Comparison of ENCODE assay signal across 24 cellular contexts in genomic region chr2:46878240-46878877, GRCh38. TPM values are rescaled to one million over a fixed set of nuclear protein-coding genes. Genes with fewer than 3 reads are reported as not detected.
A peak's percentile ranks its signal among the peaks of the same experiment; 100 is the strongest.
DNase-seq lines count a peak whose midpoint lies in the region; ATAC-seq and TF ChIP-seq lines count a peak whose summit lies in the region.
"Had no signal": no experiment of that assay in that cellular context is flagged by ENCODE, and none has a peak within 500 bp of the region (broad histone marks: within the 10 kb centered on the region; RNA-seq: fewer than 3 reads in every experiment).

No MANE protein-coding gene starts in this region.

- H3K4me3 ChIP-seq in left ventricle myocardium inferior (no peak overlapping the region), right atrium auricular region (no peak overlapping the region), coronary artery (no peak overlapping the region), mesodermal cell (ENCODE audit: extremely low read depth, insufficient read depth, low read length, poor library complexity, severe bottlenecking) (no peak overlapping the region), tibial artery (no peak overlapping the region), mucosa of descending colon (no peak overlapping the region)
- H3K4me3 ChIP-seq in naive thymus-derived CD4-positive, alpha-beta T cell (ENCODE audit: low read length): no peak overlapping the region
- H3K4me3 ChIP-seq: dorsolateral prefrontal cortex, HAP-1, MG63, psoas muscle, transverse colon had no signal

- H3K36me3 ChIP-seq in left ventricle myocardium inferior: no peaks in the 10 kb centered on the region
- H3K36me3 ChIP-seq in right atrium auricular region: no peaks in the 10 kb centered on the region
- no peaks in the 10 kb centered on the region for H3K36me3 ChIP-seq in mesodermal cell (ENCODE audit: control insufficient read depth, insufficient read depth, low read length)
- no peaks in the 10 kb centered on the region for H3K36me3 ChIP-seq in tibial artery
- H3K36me3 ChIP-seq in naive thymus-derived CD4-positive, alpha-beta T cell (ENCODE audit: control insufficient read depth in 2 of 3, insufficient read depth in 3 of 3, low read length in 3 of 3): no peaks in the 10 kb centered on the region
- H3K36me3 ChIP-seq in mucosa of descending colon (ENCODE audit: low read depth): no peaks in the 10 kb centered on the region
- H3K36me3 ChIP-seq: HAP-1, MG63, transverse colon had no signal

- H3K36me3 Mint-ChIP-seq in naive thymus-derived CD4-positive, alpha-beta T cell: no peaks in the 10 kb centered on the region
- H3K36me3 Mint-ChIP-seq: activated naive CD4-positive, alpha-beta T cell treated with anti-CD3 and anti-CD28 coated beads, Interleukin-2, amount 50 U/mL, for 72 hours had no signal

- ATAC-seq in HG02970 (IDR thresholded peaks at IDR 0.05; ENCODE audit: low FRiP score, unreplicated experiment): no peak
- no peak for ATAC-seq in naive thymus-derived CD4-positive, alpha-beta T cell
- no peak for ATAC-seq in mucosa of descending colon
- ATAC-seq: activated CD4-positive, CD25-positive, alpha-beta regulatory T cell treated with anti-CD3 and anti-CD28 coated beads, Interleukin-2, amount 50 U/mL, for 24 hours; activated naive CD4-positive, alpha-beta T cell treated with anti-CD3 and anti-CD28 coated beads, Interleukin-2, amount 50 U/mL, for 72 hours; activated T-helper 17 cell treated with anti-CD3 and anti-CD28 coated beads, Interleukin-2, amount 50 U/mL, for 72 hours; psoas muscle had no signal

- peaks cover 72% of the 10 kb centered on the region for H3K4me1 ChIP-seq in left ventricle myocardium inferior
- peaks cover 0 to 58% of the 10 kb centered on the region in 2 donors for H3K4me1 ChIP-seq in right atrium auricular region
- peaks cover 38% of the 10 kb centered on the region for H3K4me1 ChIP-seq in mesodermal cell (ENCODE audit: control insufficient read depth, insufficient read depth, low read length, poor library complexity, severe bottlenecking)
- peaks cover 0 to 68% (median 37%) of the 10 kb centered on the region in 4 donors for H3K4me1 ChIP-seq in tibial artery
- no peaks in the 10 kb centered on the region for H3K4me1 ChIP-seq in naive thymus-derived CD4-positive, alpha-beta T cell (ENCODE audit: control insufficient read depth in 2 of 2, insufficient read depth in 2 of 2, low read length in 2 of 2)
- peaks cover 10% of the 10 kb centered on the region for H3K4me1 ChIP-seq in mucosa of descending colon (ENCODE audit: low read depth)
- H3K4me1 ChIP-seq: HAP-1 had no signal

- H3K4me1 Mint-ChIP-seq in naive thymus-derived CD4-positive, alpha-beta T cell: no peaks in the 10 kb centered on the region
- H3K4me1 Mint-ChIP-seq: activated T-helper 17 cell treated with anti-CD3 and anti-CD28 coated beads, Interleukin-2, amount 50 U/mL, for 72 hours had no signal

- CTCF ChIA-PET in naive thymus-derived CD4-positive, alpha-beta T cell (lab: Charles Lee): no interaction called here

- H3K9me3 ChIP-seq in left ventricle myocardium inferior (replicated peaks) (no peaks in the 10 kb centered on the region), right atrium auricular region (no peaks in the 10 kb centered on the region), mesodermal cell (ENCODE audit: control insufficient read depth, low read length) (no peaks in the 10 kb centered on the region), tibial artery (no peaks in the 10 kb centered on the region), mucosa of descending colon (no peaks in the 10 kb centered on the region)
- H3K9me3 ChIP-seq in naive thymus-derived CD4-positive, alpha-beta T cell (ENCODE audit: control insufficient read depth in 2 of 3, low read length in 3 of 3): no peaks in the 10 kb centered on the region
- H3K9me3 ChIP-seq: HAP-1, MG63, psoas muscle, transverse colon had no signal

- DNase-seq in left ventricle myocardium inferior (no peak), right atrium auricular region (ENCODE audit: low spot score) (no peak), coronary artery (ENCODE audit: low spot score) (no peak), tibial artery (no peak), mucosa of descending colon (no peak)
- DNase-seq in naive thymus-derived CD4-positive, alpha-beta T cell: no peak
- DNase-seq: ACHN; activated CD4-positive, alpha-beta T cell treated with anti-CD3 and anti-CD28 coated beads, Interleukin-2, amount 50 U/mL, for 48 hours; activated CD8-positive, alpha-beta memory T cell treated with anti-CD3 and anti-CD28 coated beads, Interleukin-2, amount 50 U/mL, for 4 hours; DMS53; KG1; NCI-H1417; NCI-H2081; NCI-H226; transverse colon had no signal

- H3K4me3 Mint-ChIP-seq in naive thymus-derived CD4-positive, alpha-beta T cell: no peak overlapping the region
- H3K4me3 Mint-ChIP-seq: activated T-helper 17 cell treated with anti-CD3 and anti-CD28 coated beads, Interleukin-2, amount 50 U/mL, for 72 hours had no signal

- TF ChIP-seq CTCF in left ventricle myocardium inferior (IDR thresholded peaks at IDR 0.05; ENCODE audit: borderline replicate concordance) (no peak), right atrium auricular region (IDR thresholded peaks at IDR 0.05) (no peak), coronary artery (IDR thresholded peaks at IDR 0.05) (no peak), tibial artery (IDR thresholded peaks at IDR 0.05) (no peak), mucosa of descending colon (IDR thresholded peaks at IDR 0.05) (no peak)

- WGBS in mesodermal cell (ENCODE audit: insufficient coverage in 2 of 2), 2 experiments: 91 to 96% methylated on average over 4 of the region's 5 CpGs

- POLR2A ChIA-PET in naive thymus-derived CD4-positive, alpha-beta T cell (lab: Charles Lee): no interaction called here

- H3K27me3 ChIP-seq in left ventricle myocardium inferior (ENCODE audit: low read depth) (no peaks in the 10 kb centered on the region), right atrium auricular region (no peaks in the 10 kb centered on the region), tibial artery (no peaks in the 10 kb centered on the region)
- no peaks in the 10 kb centered on the region for H3K27me3 ChIP-seq in naive thymus-derived CD4-positive, alpha-beta T cell (ENCODE audit: control insufficient read depth in 2 of 2, insufficient read depth in 2 of 2, low read length in 2 of 2)
- H3K27me3 ChIP-seq: dorsolateral prefrontal cortex, MG63, transverse colon had no signal

- intact Hi-C loops in left ventricle myocardium inferior (cut with micrococcal nuclease): loop anchor here (5.0 kb wide), 1 partner anchor 76 kb away; no protein-coding TSS in a partner anchor
- intact Hi-C loops in tibial artery (cut with DNase I; ENCODE audit: low total_unique reads): loop anchor here (10.0 kb wide), 1 partner anchor 514 kb away; no protein-coding TSS in a partner anchor
- intact Hi-C loops in naive thymus-derived CD4-positive, alpha-beta T cell (cut with micrococcal nuclease): no loop called here
- intact Hi-C loops in mucosa of descending colon (cut with DNase I, micrococcal nuclease): loop anchor here in 1 of 2 donors (10.0 kb wide), 1 partner anchor 94 kb away; no protein-coding TSS in a partner anchor

- peaks cover 0 to 6% (median 2%) of the 10 kb centered on the region in 5 donors for H3K27me3 Mint-ChIP-seq in naive thymus-derived CD4-positive, alpha-beta T cell

- H3K27ac ChIP-seq in left ventricle myocardium inferior (replicated peaks) (peak overlapping the region; percentile 81), right atrium auricular region (no peak overlapping the region), coronary artery (peak overlapping the region; percentile 51 to 85), mesodermal cell (ENCODE audit: low read depth, low read length, severe bottlenecking) (peak overlapping the region; percentile 53), tibial artery (peak overlapping the region; percentile 34 to 65)
- no peak overlapping the region for H3K27ac ChIP-seq in naive thymus-derived CD4-positive, alpha-beta T cell (ENCODE audit: low read depth, low read length)
- H3K27ac ChIP-seq: psoas muscle had no signal

- no peaks in the 10 kb centered on the region for H3K9me3 Mint-ChIP-seq in naive thymus-derived CD4-positive, alpha-beta T cell
- H3K9me3 Mint-ChIP-seq: activated naive CD4-positive, alpha-beta T cell treated with anti-CD3 and anti-CD28 coated beads, Interleukin-2, amount 50 U/mL, for 72 hours; activated T-helper 17 cell treated with anti-CD3 and anti-CD28 coated beads, Interleukin-2, amount 50 U/mL, for 72 hours had no signal

- H3K27ac Mint-ChIP-seq in naive thymus-derived CD4-positive, alpha-beta T cell: no peak overlapping the region
- H3K27ac Mint-ChIP-seq: activated naive CD4-positive, alpha-beta T cell treated with anti-CD3 and anti-CD28 coated beads, Interleukin-2, amount 50 U/mL, for 72 hours; activated T-helper 17 cell treated with anti-CD3 and anti-CD28 coated beads, Interleukin-2, amount 50 U/mL, for 72 hours had no signal

RNA-seq across cellular contexts. Expression of gene MCFD2, which starts 37.2 kb away (rescaled TPM):
- total RNA-seq in left ventricle myocardium inferior: 61.2 TPM
- total RNA-seq in right atrium auricular region: 10 to 100 TPM; 48.7 to 77.5 TPM
- 95.1 TPM for polyA plus RNA-seq in mesodermal cell (2013, experiment 1 of 2)
- polyA plus RNA-seq in mesodermal cell (2013, experiment 2 of 2): 89.6 TPM
- 10 to 100 TPM; 28.4 to 50.4 (median 47.6) TPM for total RNA-seq in naive thymus-derived CD4-positive, alpha-beta T cell
- polyA plus RNA-seq in naive thymus-derived CD4-positive, alpha-beta T cell: 10 to 100 TPM; 28.8 to 32.2 TPM
- total RNA-seq in mucosa of descending colon: 10 to 100 TPM; 34.7 to 77.3 (median 49.5) TPM

Comparison
In these comparisons a context has a peak if more than half of its experiments do, and no peak if none do; other contexts are left out.
1. H3K27ac ChIP-seq: peak in left ventricle myocardium inferior (single experiment), coronary artery (2 of 2), mesodermal cell (single experiment) and tibial artery (2 of 2); none in right atrium auricular region (0 of 2) and naive thymus-derived CD4-positive, alpha-beta T cell (single experiment).
2. intact Hi-C loops: an anchor here in left ventricle myocardium inferior (5.0 kb wide) and tibial artery (10.0 kb wide); none called in naive thymus-derived CD4-positive, alpha-beta T cell.